Comparison of ENCODE assay signal across 18 cellular contexts in genomic region chr1:95951291-95951690, GRCh38.
DNase-seq lines count a peak whose midpoint lies in the region; ATAC-seq and TF ChIP-seq lines count a peak whose summit lies in the region.
"Had no signal": no experiment of that assay in that cellular context is flagged by ENCODE, and none has a peak within 500 bp of the region (broad histone marks: within the 10 kb centered on the region; RNA-seq: fewer than 3 reads in every experiment).

No MANE protein-coding gene starts in this region.

- H3K27me3 Mint-ChIP-seq in endothelial cell (ENCODE audit: unreplicated experiment) (peaks cover 2% of the 10 kb centered on the region), nephron progenitor cell (ENCODE audit: low read depth, poor library complexity) (peaks cover 3% of the 10 kb centered on the region)
- H3K27me3 Mint-ChIP-seq: B cell; CD4-positive, alpha-beta T cell had no signal

- intact Hi-C loops in left cardiac atrium (cut with DNase I) = no loop called here

- H3K4me1 Mint-ChIP-seq in endothelial cell (ENCODE audit: unreplicated experiment) (peaks cover 55% of the 10 kb centered on the region), nephron progenitor cell (peaks cover 28% of the 10 kb centered on the region)
- H3K4me1 Mint-ChIP-seq: B cell had no signal

- no peak for ATAC-seq in left cardiac atrium
- ATAC-seq: PC-3 had no signal

- no peak overlapping the region for H3K4me3 Mint-ChIP-seq in endothelial cell (ENCODE audit: unreplicated experiment)
- H3K4me3 Mint-ChIP-seq in nephron progenitor cell = no peak overlapping the region
- H3K4me3 Mint-ChIP-seq: B cell; CD4-positive, alpha-beta T cell; HFFc6 had no signal

- no peak for TF ChIP-seq CTCF in endothelial cell (IDR thresholded peaks at IDR 0.05; ENCODE audit: unreplicated experiment)
- no peak for TF ChIP-seq CTCF in nephron progenitor cell (IDR thresholded peaks at IDR 0.05)

- no peaks in the 10 kb centered on the region for H3K36me3 Mint-ChIP-seq in endothelial cell (ENCODE audit: low read depth, unreplicated experiment)
- H3K36me3 Mint-ChIP-seq in nephron progenitor cell (ENCODE audit: low read depth) = no peaks in the 10 kb centered on the region

- H3K9me3 Mint-ChIP-seq in endothelial cell (ENCODE audit: unreplicated experiment) (no peaks in the 10 kb centered on the region), nephron progenitor cell (no peaks in the 10 kb centered on the region)

- peak; percentile 60 for DNase-seq in CMK (ENCODE audit: low read depth)
- DNase-seq in Kasumi-1 (lab: John Stamatoyannopoulos, UW) = peak; percentile 71 to 73
- no peak for DNase-seq in endothelial cell (ENCODE audit: low spot score)
- no peak for DNase-seq in nephron progenitor cell
- no peak for DNase-seq in NOMO-1 (lab: John Stamatoyannopoulos, UW; ENCODE audit: unreplicated experiment in 2 of 2)
- DNase-seq in left cardiac atrium = no peak
- DNase-seq in NCI-H2171 (lab: John Stamatoyannopoulos, UW) = no peak
- no peak for DNase-seq in NCI-H1105 (lab: John Stamatoyannopoulos, UW)
- DNase-seq: CD4-positive, alpha-beta T cell; DMS153; EL; HFFc6; NCI-H1105 treated with DMSO at 0.1 percent for 48 hours; NCI-H1694 treated with DMSO at 0.1 percent for 48 hours; NCI-H226; NCI-H524 treated with DMSO at 0.1 percent for 48 hours; PC-3 had no signal

- H3K27ac Mint-ChIP-seq in endothelial cell (ENCODE audit: unreplicated experiment) = peak overlapping the region; percentile 77
- H3K27ac Mint-ChIP-seq in nephron progenitor cell = peak overlapping the region; percentile 9
- H3K27ac Mint-ChIP-seq: B cell; CD4-positive, alpha-beta T cell; HFFc6 had no signal

Comparison
In these comparisons a context has a peak if more than half of its experiments do, and no peak if none do; other contexts are left out.
1. DNase-seq: peak in CMK (single experiment) and Kasumi-1 (2 of 2); none in endothelial cell (single experiment), nephron progenitor cell (single experiment), NOMO-1 (0 of 2), left cardiac atrium (single experiment), NCI-H2171 (single experiment) and NCI-H1105 (single experiment).